14 cellular contexts compared by ENCODE assay signal in the genomic region with DNA sequence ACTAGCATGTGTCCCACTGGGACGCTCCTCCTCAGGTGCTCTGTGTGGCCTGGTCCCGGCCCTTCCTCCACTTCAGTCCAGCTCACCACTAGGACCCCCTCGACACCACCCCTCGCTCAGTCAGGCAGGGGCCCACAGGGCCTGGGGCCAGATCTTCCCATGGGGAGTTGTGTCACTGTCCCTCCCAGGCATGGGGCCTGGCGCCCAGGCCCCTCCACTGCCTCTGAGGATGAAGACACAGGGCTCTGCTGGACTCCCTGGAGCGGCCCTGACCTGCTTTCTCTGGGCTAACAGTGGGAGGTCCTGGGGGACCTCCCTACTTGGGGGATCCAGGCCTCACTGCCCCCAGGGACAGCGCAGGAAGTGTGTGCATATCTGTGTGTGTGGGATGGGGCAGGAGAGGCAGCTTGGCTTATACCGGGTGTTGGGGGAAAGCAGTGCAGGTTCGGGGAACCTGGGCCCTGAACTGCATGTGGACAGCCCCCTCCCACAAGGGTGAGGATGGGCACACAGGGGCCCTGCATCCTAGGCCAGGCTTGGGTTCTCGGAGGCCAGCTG. TPM values are rescaled to one million over a fixed set of nuclear protein-coding genes. Genes with fewer than 3 reads are reported as not detected.
DNase-seq lines count a peak whose midpoint lies in the region; ATAC-seq and TF ChIP-seq lines count a peak whose summit lies in the region.
"Had no signal": no experiment of that assay in that cellular context is flagged by ENCODE, and none has a peak within 500 bp of the region (broad histone marks: within the 10 kb centered on the region; RNA-seq: fewer than 3 reads in every experiment).

No MANE protein-coding gene starts in this region.

- no peak for TF ChIP-seq CTCF in VCaP (conservative IDR thresholded peaks at IDR 0.05)
- no peak for TF ChIP-seq CTCF in stomach (IDR thresholded peaks at IDR 0.05)

- intact Hi-C loops in stomach (cut with DNase I; ENCODE audit: low total_unique reads) = no loop called here

- H3K4me3 ChIP-seq in iPS-20b (ENCODE audit: low read length) = no peak overlapping the region
- no peak overlapping the region for H3K4me3 ChIP-seq in stomach
- H3K4me3 ChIP-seq: GM12878 had no signal

- no peak for TF ChIP-seq EP300 in stomach (IDR thresholded peaks at IDR 0.05)

- no peak for ATAC-seq in GM18858 (IDR thresholded peaks at IDR 0.05; ENCODE audit: unreplicated experiment)

- 59 to 86% (median 64%) methylated on average over 5 to 10 of the region's 10 CpGs for whole genome bisulfite sequencing in stomach, 5 donors

- H3K27ac ChIP-seq in VCaP = peak overlapping the region; percentile 9; the same call in 1 of the 2 replicates
- peak overlapping the region; percentile 78 for H3K27ac ChIP-seq in iPS-20b (ENCODE audit: low read length)
- H3K27ac ChIP-seq in stomach = peak overlapping the region; percentile 85 to 92 (median 88)

- no peak for DNase-seq in stomach
- no peak for DNase-seq in G401 (ENCODE audit: low spot score)
- DNase-seq in NCI-H2171 treated with DMSO at 0.1 percent for 48 hours (lab: John Stamatoyannopoulos, UW) = no peak
- no peak for DNase-seq in dermis blood vessel endothelial cell
- DNase-seq: activated CD4-positive, CD25-positive, alpha-beta regulatory T cell; activated gamma-delta T cell; effector memory CD4-positive, alpha-beta T cell; stimulated activated CD4-positive, alpha-beta T cell treated with anti-CD3 and anti-CD28 coated beads, Interleukin-4, amount 100 ng/mL, for 4 hours had no signal

- H3K4me1 ChIP-seq in ES-I3 (ENCODE audit: insufficient read depth, low read length) (peaks cover 47% of the 10 kb centered on the region), iPS-20b (ENCODE audit: insufficient read depth, low read length) (peaks cover 19% of the 10 kb centered on the region; the same call in 1 of the 2 replicates), stomach (peaks cover 45 to 73% (median 62%) of the 10 kb centered on the region in 4 donors)

- in situ Hi-C loops in G401 (cut with HindIII; ENCODE audit: low sequenced_read_pairs) = no loop called here

- H3K36me3 ChIP-seq in ES-I3 (ENCODE audit: insufficient read depth, low read length) = no peaks in the 10 kb centered on the region
- H3K36me3 ChIP-seq in iPS-20b (ENCODE audit: insufficient read depth, low read depth, low read length) = no peaks in the 10 kb centered on the region
- no peaks in the 10 kb centered on the region for H3K36me3 ChIP-seq in stomach

- no peaks in the 10 kb centered on the region for H3K9me3 ChIP-seq in ES-I3 (ENCODE audit: control insufficient read depth, insufficient read depth, low read length)
- H3K9me3 ChIP-seq in iPS-20b (ENCODE audit: insufficient read depth, low read depth, low read length) = no peaks in the 10 kb centered on the region
- H3K9me3 ChIP-seq in stomach = no peaks in the 10 kb centered on the region

- H3K9ac ChIP-seq in ES-I3 (ENCODE audit: low read depth, low read length) (peak overlapping the region; percentile 19; the same call in 1 of the 2 replicates), iPS-20b (ENCODE audit: low read depth, low read length) (peak overlapping the region; percentile 75; the same call in 1 of the 2 replicates)

- H3K27me3 ChIP-seq in iPS-20b (ENCODE audit: insufficient read depth, low read length) = peaks cover 7% of the 10 kb centered on the region; the same call in 1 of the 2 replicates
- H3K27me3 ChIP-seq in stomach = peaks cover 0 to 12% (median 9%) of the 10 kb centered on the region in 3 donors

- TF ChIP-seq POLR2A in stomach (IDR thresholded peaks at IDR 0.05) = no peak

RNA-seq across cellular contexts. Expression of gene KRT80, which starts 43.8 kb away (rescaled TPM):
- total RNA-seq in stomach (under 1 TPM in 3 of 5 donors, not detected in 2; 0.29 to 0.45 (median 0.37) TPM), dermis blood vessel endothelial cell (0.17 and 1.2 TPM in 2 replicates)
- 1 to 10 TPM in 2 of 3 donors, not detected in 1; 3.1 to 3.7 TPM for polyA plus RNA-seq in stomach
- total RNA-seq in G401 (2014; rRNA removed; shearing (Covaris generic)) = 0.37 and 0.44 TPM in 2 replicates
- total RNA-seq: GM12878 had no signal
- polyA plus RNA-seq: neural cell had no signal

Comparison
In these comparisons a context has a peak if more than half of its experiments do, and no peak if none do; other contexts are left out.
1. H3K27ac ChIP-seq: peak in every context shown above with its lines; median percentile 88 in stomach; 78 in iPS-20b; 9 in VCaP.